In genomic region chr7:134605978-134606923, GRCh38 we compare ENCODE assay signal across 8 cellular contexts. TPM values are rescaled to one million over a fixed set of nuclear protein-coding genes. Genes with fewer than 3 reads are reported as not detected.
DNase-seq lines count a peak whose midpoint lies in the region; ATAC-seq, FAIRE-seq and TF ChIP-seq lines count a peak whose summit lies in the region.

No MANE protein-coding gene starts in this region.

- H3K14ac ChIP-seq in IMR-90 (replicated peaks; ENCODE audit: low read depth, low read length), result no peak overlapping the region

- CTCF ChIA-PET in IMR-90 (lab: Yijun Ruan, JAX), result interaction anchor here (0.5 to 1.4 kb wide), 5 partner anchors 14 to 174 kb away, joined by 3 to 9 read pairs (median 5); no protein-coding TSS in a partner anchor

- no peaks in the 10 kb centered on the region for H3K4me1 ChIP-seq in CD4-positive, CD25-positive, alpha-beta regulatory T cell (ENCODE audit: control insufficient read depth, insufficient read depth, low read length, poor library complexity, severe bottlenecking)
- H3K4me1 ChIP-seq in IMR-90 (ENCODE audit: control insufficient read depth, insufficient read depth, low read length) (peaks cover 3% of the 10 kb centered on the region; the same call in 1 of the 2 replicates), pancreas (peaks cover 0 to 2% (median 0%) of the 10 kb centered on the region in 3 donors)

- H3K27me3 Mint-ChIP-seq in CD4-positive, CD25-positive, alpha-beta regulatory T cell, result peaks cover 33% of the 10 kb centered on the region
- H3K27me3 Mint-ChIP-seq in type B pancreatic cell, result peaks cover 13% of the 10 kb centered on the region

- in situ Hi-C loops in IMR-90 (cut with MboI; ENCODE audit: low sequenced_read_pairs), result no loop called here

- POLR2A ChIA-PET in IMR-90 (lab: Charles Lee; ENCODE audit: unreplicated experiment), result no interaction called here

- no peak overlapping the region for H2BK5ac ChIP-seq in IMR-90 (ENCODE audit: low read depth, low read length, poor library complexity, severe bottlenecking)

- H3K9me3 Mint-ChIP-seq in CD4-positive, CD25-positive, alpha-beta regulatory T cell, result no peaks in the 10 kb centered on the region
- H3K9me3 Mint-ChIP-seq in type B pancreatic cell, result no peaks in the 10 kb centered on the region

- H3K18ac ChIP-seq in IMR-90 (ENCODE audit: low read depth, low read length), result no peak overlapping the region

- TF ChIP-seq POLR2A in IMR-90 (IDR thresholded peaks at IDR 0.05; ENCODE audit: low read depth, low read length), result no peak

- H2AFZ ChIP-seq in IMR-90 (replicated peaks; ENCODE audit: low read length, poor library complexity), result no peak overlapping the region

- no peaks in the 10 kb centered on the region for H3K36me3 ChIP-seq in CD4-positive, CD25-positive, alpha-beta regulatory T cell (ENCODE audit: control insufficient read depth, insufficient read depth, low read length)
- H3K36me3 ChIP-seq in IMR-90 (ENCODE audit: control insufficient read depth, insufficient read depth, low read length), result no peaks in the 10 kb centered on the region
- no peaks in the 10 kb centered on the region for H3K36me3 ChIP-seq in pancreas

- H2BK20ac ChIP-seq in IMR-90 (ENCODE audit: low read depth, low read length), result peak overlapping the region; percentile 71; the same call in 1 of the 2 replicates

- H3K4me3 Mint-ChIP-seq in CD4-positive, CD25-positive, alpha-beta regulatory T cell, result peak overlapping the region in 1 of 4 donors; percentile 63
- H3K4me3 Mint-ChIP-seq in type B pancreatic cell, result no peak overlapping the region

- no peaks in the 10 kb centered on the region for H4K20me1 ChIP-seq in IMR-90 (ENCODE audit: insufficient read depth, low read length)

- TF ChIP-seq RAD21 in IMR-90 (IDR thresholded peaks at IDR 0.05; ENCODE audit: low read length), result peak; percentile 90

- H2BK15ac ChIP-seq in IMR-90 (ENCODE audit: low read depth, low read length), result peak overlapping the region; percentile 18; the same call in 1 of the 3 replicates

- peak; percentile 75 to 81 for ATAC-seq in CD4-positive, CD25-positive, alpha-beta regulatory T cell (ENCODE audit: low read depth in 2 of 2)
- ATAC-seq in GM19452 (IDR thresholded peaks at IDR 0.05; ENCODE audit: unreplicated experiment) (peak; percentile 89), IMR-90 (ENCODE audit: low read depth) (peak; percentile 95), pancreas (peak; percentile 89 to 97 (median 94))

- DNase-seq in CD4-positive, CD25-positive, alpha-beta regulatory T cell, result peak; percentile 44 to 70 (median 52)
- DNase-seq in IMR-90 (peak; percentile 67), SHP77 treated with DMSO at 0.1 percent for 48 hours (lab: John Stamatoyannopoulos, UW) (peak; percentile 7), globus pallidus (ENCODE audit: low spot score) (peak; percentile 74), pancreas (peak in 5 of 6 donors; percentile 16 to 66 (median 46)), type B pancreatic cell (ENCODE audit: extremely low spot score, unreplicated experiment) (no peak)
- peak in 3 of 4 experiments; percentile 7 to 33 (median 31) for DNase-seq in activated naive CD4-positive, alpha-beta T cell (lab: John Stamatoyannopoulos, UW)

- peaks cover 7% of the 10 kb centered on the region for H3K27me3 ChIP-seq in CD4-positive, CD25-positive, alpha-beta regulatory T cell (ENCODE audit: control insufficient read depth, insufficient read depth, low read length)
- H3K27me3 ChIP-seq in IMR-90 (ENCODE audit: control insufficient read depth, insufficient read depth, low read length) (no peaks in the 10 kb centered on the region), pancreas (peaks cover 0 to under 1% (median 0%) of the 10 kb centered on the region in 4 donors)

- WGBS in IMR-90 (ENCODE audit: extremely low coverage in 2 of 2, insufficient read length in 1 of 2), 2 experiments, result 25% methylated on average over 9 of the region's 14 CpGs; no CpG with 5 or more reads in 1 of the 2 experiments
- WGBS in pancreas, 2 donors, result 18 to 24% methylated on average over 14 of the region's 14 CpGs

- no peaks in the 10 kb centered on the region for H3K9me3 ChIP-seq in CD4-positive, CD25-positive, alpha-beta regulatory T cell (ENCODE audit: control insufficient read depth in 2 of 2, low read length in 2 of 2)
- H3K9me3 ChIP-seq in IMR-90 (ENCODE audit: control insufficient read depth, insufficient read depth, low read length), result no peaks in the 10 kb centered on the region
- H3K9me3 ChIP-seq in pancreas, result no peaks in the 10 kb centered on the region

- no TSS peak for BruUV-seq in IMR-90 (replicated peaks; lab: Mats Ljungman, UMichigan)

- no peaks in the 10 kb centered on the region for H3K36me3 Mint-ChIP-seq in CD4-positive, CD25-positive, alpha-beta regulatory T cell
- no peaks in the 10 kb centered on the region for H3K36me3 Mint-ChIP-seq in type B pancreatic cell

- 0 out of 2 replicates have a peak overlapping the region, but pooled peaks have one; percentile 7 for H2BK120ac ChIP-seq in IMR-90 (ENCODE audit: low read depth, low read length)

- H3K4ac ChIP-seq in IMR-90 (ENCODE audit: low read depth, low read length), result no peak overlapping the region

- H3K4me1 Mint-ChIP-seq in CD4-positive, CD25-positive, alpha-beta regulatory T cell, result peaks cover 0 to 6% (median 2%) of the 10 kb centered on the region in 4 donors
- H3K4me1 Mint-ChIP-seq in type B pancreatic cell (ENCODE audit: unreplicated experiment), result peaks cover 9% of the 10 kb centered on the region

- H3K4me3 ChIP-seq in CD4-positive, CD25-positive, alpha-beta regulatory T cell (ENCODE audit: low read depth, low read length), result peak overlapping the region; percentile 54
- H3K4me3 ChIP-seq in IMR-90 (ENCODE audit: insufficient read depth, low read depth, low read length) (no peak overlapping the region), pancreas (no peak overlapping the region)

- no peaks in the 10 kb centered on the region; the same call in 1 of the 2 replicates for H3K9me1 ChIP-seq in IMR-90 (ENCODE audit: insufficient read depth, low read length)

- H4K5ac ChIP-seq in IMR-90 (ENCODE audit: low read depth, low read length), result no peak overlapping the region

- no peak overlapping the region for H4K8ac ChIP-seq in IMR-90 (ENCODE audit: low read depth in 2 of 2, low read length in 2 of 2)

- no peak overlapping the region for H3K23ac ChIP-seq in IMR-90 (ENCODE audit: low read depth, low read length)

- no peak overlapping the region for H3K27ac ChIP-seq in CD4-positive, CD25-positive, alpha-beta regulatory T cell (ENCODE audit: insufficient read depth, low read length, poor library complexity, severe bottlenecking)
- H3K27ac ChIP-seq in IMR-90 (ENCODE audit: insufficient read depth, low read length) (no peak overlapping the region), pancreas (no peak overlapping the region)

- no peak overlapping the region for H3K56ac ChIP-seq in IMR-90 (ENCODE audit: extremely low read depth, insufficient read depth, low read length)

- H3K27ac Mint-ChIP-seq in CD4-positive, CD25-positive, alpha-beta regulatory T cell, result peak overlapping the region in 2 of 3 donors; percentile 0 to 29
- H3K27ac Mint-ChIP-seq in type B pancreatic cell, result no peak overlapping the region

- dilution Hi-C loops in IMR-90 (cut with HindIII; ENCODE audit: low sequenced_read_pairs, unreplicated experiment), result no loop called here

- no peak for FAIRE-seq in pancreas (lab: Jason Lieb, UNC)

- TF ChIP-seq CTCF in IMR-90 (conservative IDR thresholded peaks at IDR 0.05; ENCODE audit: low read depth, low read length), result peak; percentile 94
- TF ChIP-seq CTCF in pancreas (IDR thresholded peaks at IDR 0.05), result peak; percentile 85 to 91 (median 88)
- TF ChIP-seq CTCF in type B pancreatic cell (conservative IDR thresholded peaks at IDR 0.05), result peak; percentile 97

- H2AK5ac ChIP-seq in IMR-90 (ENCODE audit: low read depth, low read length), result no peak overlapping the region

- no peak overlapping the region for H3K9ac ChIP-seq in IMR-90 (ENCODE audit: low read depth, low read length)

- intact Hi-C loops in IMR-90 (cut with micrococcal nuclease), result loop anchor here (1.0 to 5.0 kb wide), 5 partner anchors 59 to 174 kb away; partner anchors contain the start of gene AKR1B1
- intact Hi-C loops in pancreas (cut with DNase I), result loop anchor here in 1 of 3 donors (5.0 kb wide), 2 partner anchors 89 to 164 kb away; no protein-coding TSS in a partner anchor

- H3K79me1 ChIP-seq in IMR-90 (ENCODE audit: low read depth in 1 of 2, low read length in 2 of 2), result no peaks in the 10 kb centered on the region

- peak overlapping the region; percentile 70 for H3K4me2 ChIP-seq in IMR-90 (ENCODE audit: low read depth, low read length)

- H4K91ac ChIP-seq in IMR-90 (ENCODE audit: insufficient read depth, low read depth, low read length), result no peak overlapping the region

- no peak overlapping the region for H2AK9ac ChIP-seq in IMR-90 (replicated peaks; ENCODE audit: low read depth, low read length, poor library complexity)

TF ChIP-seq in IMR-90, 13 proteins besides CTCF, POLR2A, EP300 and RAD21:
- TF ChIP-seq SMC3 (IDR thresholded peaks at IDR 0.05; ENCODE audit: low read depth, low read length) (peak; percentile 80), FOS (IDR thresholded peaks at IDR 0.05; ENCODE audit: low read depth, low read length) (no peak)

RNA-seq across cellular contexts. Expression of gene BPGM, which starts 40.4 kb away (rescaled TPM):
- 14.8 TPM for total RNA-seq in CD4-positive, CD25-positive, alpha-beta regulatory T cell
- polyA plus RNA-seq in CD4-positive, CD25-positive, alpha-beta regulatory T cell, result 10 to 100 TPM; 21.4 to 30.2 (median 27.0) TPM
- total RNA-seq in IMR-90 (2012; rRNA removed) (18.8 and 32.8 TPM in 2 replicates), pancreas (1 to 10 TPM; 2.8 to 10.0 (median 4.7) TPM), type B pancreatic cell (ENCODE audit: low replicate concordance) (19.6 and 24.3 TPM in 2 replicates)
- polyA plus RNA-seq in IMR-90 (2012; rRNA removed) (16.8 and 20.0 TPM in 2 replicates), pancreas (1 to 10 TPM; 9.1 to 10.0 TPM)
- 5.1 and 9.8 TPM in 2 replicates for polyA plus RNA-seq in IMR-90 (2012; cell fraction: cytosol; rRNA removed)
- 1.6 and 14.7 TPM in 2 replicates for polyA plus RNA-seq in IMR-90 (2012; cell fraction: nucleus; rRNA removed; ENCODE audit: low replicate concordance)

RNA-seq across cellular contexts. Expression of gene AKR1B15, which starts 57.3 kb away (rescaled TPM):
- total RNA-seq in CD4-positive, CD25-positive, alpha-beta regulatory T cell, result not detected
- not detected for polyA plus RNA-seq in CD4-positive, CD25-positive, alpha-beta regulatory T cell
- total RNA-seq in IMR-90 (2012; rRNA removed) (not detected in 2 replicates), pancreas (under 1 TPM in 1 of 6 donors, not detected in 5; 0.25 TPM), type B pancreatic cell (ENCODE audit: low replicate concordance) (0.63 and 1.0 TPM in 2 replicates)
- polyA plus RNA-seq in IMR-90 (2012; rRNA removed) (not detected in 2 replicates), pancreas (not detected)
- polyA plus RNA-seq in IMR-90 (2012; cell fraction: cytosol; rRNA removed), result not detected in 2 replicates
- not detected in 2 replicates for polyA plus RNA-seq in IMR-90 (2012; cell fraction: nucleus; rRNA removed; ENCODE audit: low replicate concordance)
